In genomic region chr6:116925088-116925794, GRCh38 we compare ENCODE assay signal across 22 cellular contexts. TPM values are rescaled to one million over a fixed set of nuclear protein-coding genes. Genes with fewer than 3 reads are reported as not detected.
DNase-seq lines count a peak whose midpoint lies in the region; ATAC-seq, FAIRE-seq and TF ChIP-seq lines count a peak whose summit lies in the region.
"Had no signal": no experiment of that assay in that cellular context is flagged by ENCODE, and none has a peak within 500 bp of the region (broad histone marks: within the 10 kb centered on the region; RNA-seq: fewer than 3 reads in every experiment).

No MANE protein-coding gene starts in this region.

- no peak for TF ChIP-seq EP300 in K562 (IDR thresholded peaks at IDR 0.05; ENCODE audit: low read length)

- CTCF ChIA-PET in HEK293T (lab: Yijun Ruan, JAX): no interaction called here
- CTCF ChIA-PET in K562 (lab: Yijun Ruan, JAX; ENCODE audit: low intra/inter-chr PET ratio): no interaction called here

- BruUV-seq in K562 (replicated peaks; lab: Mats Ljungman, UMichigan): no TSS peak

- H3K27ac ChIP-seq in K562 (ENCODE audit: extremely low read depth, low read depth, low read length): no peak overlapping the region
- H3K27ac ChIP-seq in thoracic aorta: no peak overlapping the region
- H3K27ac ChIP-seq in foreskin keratinocyte: no peak overlapping the region
- H3K27ac ChIP-seq: C4-2B, SK-N-MC had no signal

- TF ChIP-seq CTCF in K562 (IDR thresholded peaks at IDR 0.05 in 2 of 3, conservative IDR thresholded peaks at IDR 0.05 in 1 of 3; ENCODE audit: insufficient read depth in 2 of 3, low read depth in 1 of 3, low read length in 3 of 3): no peak
- no peak for TF ChIP-seq CTCF in thoracic aorta (IDR thresholded peaks at IDR 0.05)
- no peak for TF ChIP-seq CTCF in foreskin keratinocyte (conservative IDR thresholded peaks at IDR 0.05)

- no peaks in the 10 kb centered on the region for H3K9me3 ChIP-seq in K562 (replicated peaks; ENCODE audit: control insufficient read depth, insufficient read depth, low read depth, low read length)
- no peaks in the 10 kb centered on the region for H3K9me3 ChIP-seq in thoracic aorta

- H3K4me3 ChIP-seq in K562 (no peak overlapping the region), thoracic aorta (peak overlapping the region; percentile 6)
- H3K4me3 ChIP-seq: SK-N-MC had no signal

- H3K4me1 ChIP-seq in K562 (replicated peaks in 1 of 2; ENCODE audit: control insufficient read depth in 2 of 2, insufficient read depth in 2 of 2, low read length in 2 of 2) (no peaks in the 10 kb centered on the region), thoracic aorta (ENCODE audit: control insufficient read depth in 1 of 2, low read depth in 2 of 2) (peaks cover 0 to 7% of the 10 kb centered on the region in 2 donors), foreskin keratinocyte (no peaks in the 10 kb centered on the region)

- no peak for FAIRE-seq in K562 (lab: Jason Lieb, UNC)
- FAIRE-seq: D721Med, GM18507, H1, HTR-8/SVneo, RCC 7860 had no signal

- POLR2A ChIA-PET in HEK293T (lab: Yijun Ruan, JAX) (no interaction called here), K562 (lab: Yijun Ruan, JAX) (no interaction called here)

- TF ChIP-seq RAD21 in K562 (CRISPR knock-in tag; conservative IDR thresholded peaks at IDR 0.05 in 1 of 2, IDR thresholded peaks at IDR 0.05 in 1 of 2): no peak

- in situ Hi-C loops in K562 (cut with MboI): no loop called here

- 5% methylated on average over 10 of the region's 10 CpGs for WGBS in K562 (ENCODE audit: insufficient coverage, low coverage, missing lambda C conversion rate)

- intact Hi-C loops in K562 (cut with micrococcal nuclease): no loop called here

- ATAC-seq in K562 (peak; percentile 59; the same call in 2 of the 3 replicates), left lobe of liver (peak; percentile 34), thoracic aorta (ENCODE audit: insufficient number of reproducible peaks, low FRiP score, low read depth) (no peak), foreskin keratinocyte (no peak)

- no peak overlapping the region for H2AFZ ChIP-seq in K562 (ENCODE audit: low read depth, low read length)

- no peaks in the 10 kb centered on the region for H3K27me3 ChIP-seq in K562 (ENCODE audit: control insufficient read depth in 2 of 2, insufficient read depth in 2 of 2, low read length in 2 of 2)
- no peaks in the 10 kb centered on the region for H3K27me3 ChIP-seq in thoracic aorta (replicated peaks; ENCODE audit: insufficient read depth)
- peaks cover 10% of the 10 kb centered on the region for H3K27me3 ChIP-seq in foreskin keratinocyte

- H3K36me3 ChIP-seq in K562 (ENCODE audit: control insufficient read depth, insufficient read depth, low read length): no peaks in the 10 kb centered on the region
- H3K36me3 ChIP-seq in thoracic aorta: no peaks in the 10 kb centered on the region

- no peaks in the 10 kb centered on the region for H4K20me1 ChIP-seq in K562 (replicated peaks; ENCODE audit: control insufficient read depth, insufficient read depth, low read length)

- no peak for TF ChIP-seq POLR2A in K562 (conservative IDR thresholded peaks at IDR 0.05)

- DNase-seq in HEK293T (ENCODE audit: extremely low spot score): no peak
- DNase-seq in K562 (ENCODE audit: extremely low read depth in 1 of 4, low spot score in 3 of 4): peak in 1 of 4 experiments; percentile 7
- no peak for DNase-seq in left lobe of liver (ENCODE audit: low spot score)
- DNase-seq in thoracic aorta (ENCODE audit: low spot score): no peak
- no peak for DNase-seq in foreskin keratinocyte
- no peak for DNase-seq in RKO (ENCODE audit: low spot score)
- DNase-seq in NCI-H187 (lab: John Stamatoyannopoulos, UW): no peak
- DNase-seq: AML-193, NCI-H1105, NCI-H1694, NCI-H2107, NCI-H510A, NCI-H774, Right ventricle myocardium superior had no signal

- no peaks in the 10 kb centered on the region for H3K9me1 ChIP-seq in K562 (ENCODE audit: control insufficient read depth, insufficient read depth, low read length)

- no peak overlapping the region for H3K9ac ChIP-seq in K562 (ENCODE audit: insufficient read depth in 1 of 2, low read depth in 2 of 2, low read length in 2 of 2)

- no peak overlapping the region for H3K4me2 ChIP-seq in K562 (ENCODE audit: insufficient read depth, low read length)

- no peaks in the 10 kb centered on the region for H3K79me2 ChIP-seq in K562 (ENCODE audit: control insufficient read depth, insufficient read depth, low read length)

TF ChIP-seq in HEK293T, 16 proteins besides CTCF, POLR2A, EP300 and RAD21:
- TF ChIP-seq HDGF (IDR thresholded peaks at IDR 0.05; ENCODE audit: borderline replicate concordance): no peak
- TF ChIP-seq L3MBTL2 (conservative IDR thresholded peaks at IDR 0.05): peak; percentile 47; the same call in 1 of the 2 replicates

TF ChIP-seq in K562, 482 proteins besides CTCF, POLR2A, EP300 and RAD21:
- no peak for TF ChIP-seq XRCC3 (IDR thresholded peaks at IDR 0.05)
- TF ChIP-seq L3MBTL2 (IDR thresholded peaks at IDR 0.05): 0 out of 2 replicates have a peak, but pooled peaks have one; percentile 29

RNA-seq across cellular contexts. Expression of gene RFX6, which starts 48.2 kb away (rescaled TPM):
- total RNA-seq in K562 (2011; cell fraction: chromatin; rRNA removed; ENCODE audit: low replicate concordance): not detected in 2 replicates
- not detected in 2 replicates for total RNA-seq in K562 (2011; cell fraction: nucleolus; rRNA removed)
- total RNA-seq in K562 (2011; cell fraction: nucleoplasm; rRNA removed): not detected in 2 replicates
- not detected in 2 replicates for total RNA-seq in K562 (2014; rRNA removed)
- total RNA-seq in K562 (2014; rRNA removed; fragmentation: Illumina TruSeq; extraction: Trizol): not detected in 2 replicates
- total RNA-seq in K562 (2015; rRNA removed; fragmentation: Illumina TruSeq; extraction: Trizol): not detected in 2 replicates
- not detected in 2 replicates for total RNA-seq in K562 (2021)
- polyA plus RNA-seq in K562 (2011; rRNA removed): not detected in 2 replicates
- not detected in 2 replicates for polyA plus RNA-seq in K562 (2011; cell fraction: cytosol; rRNA removed)
- polyA plus RNA-seq in K562 (2011; cell fraction: nucleus; rRNA removed): not detected in 2 replicates
- polyA plus RNA-seq in K562 (2012): not detected in 2 replicates
- polyA plus RNA-seq in K562 (2014; fragmentation: Illumina TruSeq; extraction: Trizol): not detected in 2 replicates
- polyA plus RNA-seq in K562 (2014; fragmentation: Nextera tagmentation; extraction: Ambion mirVana): not detected
- polyA plus RNA-seq in K562 (2014; rRNA removed): not detected in 2 replicates
- not detected in 2 replicates for polyA minus RNA-seq in K562 (2011; rRNA and poly(A)+ RNA removed)
- not detected in 2 replicates for polyA minus RNA-seq in K562 (2011; cell fraction: cytosol; rRNA and poly(A)+ RNA removed)
- not detected in 2 replicates for polyA minus RNA-seq in K562 (2011; cell fraction: nucleus; rRNA and poly(A)+ RNA removed)
- not detected for total RNA-seq in left lobe of liver
- total RNA-seq in thoracic aorta: not detected
- not detected in 2 replicates for total RNA-seq in foreskin keratinocyte
- not detected in 2 replicates for polyA plus RNA-seq in foreskin keratinocyte
- total RNA-seq: H1, OCI-LY7, Right ventricle myocardium superior had no signal
- polyA plus RNA-seq: H1 had no signal

Comparison
In these comparisons a context has a peak if more than half of its experiments do, and no peak if none do; other contexts are left out.
1. ATAC-seq: peak in K562 (single experiment) and left lobe of liver (single experiment); none in thoracic aorta (single experiment) and foreskin keratinocyte (single experiment).